In the genomic region with DNA sequence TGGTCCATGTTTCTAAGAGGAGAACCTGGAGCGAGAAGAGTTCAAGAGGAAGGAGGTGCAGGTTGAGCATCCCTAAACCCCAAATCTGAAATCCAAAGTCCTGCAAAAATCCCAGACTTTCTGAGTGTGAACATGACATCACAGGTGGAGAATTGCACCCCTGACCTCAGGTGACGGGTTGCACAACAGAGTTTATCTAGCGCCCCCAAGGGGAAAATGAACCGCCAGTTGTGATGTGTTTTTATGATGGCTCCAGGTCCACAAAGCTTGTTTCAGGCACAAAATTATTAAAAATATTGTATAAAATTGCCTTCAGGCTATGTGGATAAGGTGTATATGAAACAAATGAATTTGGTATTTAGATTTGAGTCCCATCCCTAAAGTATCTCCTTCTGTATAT, we compare ENCODE assay signal across 26 cellular contexts.
"Had no signal": no experiment of that assay in that cellular context is flagged by ENCODE, and none has a peak within 500 bp of the region (broad histone marks: within the 10 kb centered on the region; RNA-seq: fewer than 3 reads in every experiment).

No MANE protein-coding gene starts in this region.

- H3K36me3 ChIP-seq: ascending aorta, cardiac muscle cell, WERI-Rb-1 had no signal

- H3K27ac Mint-ChIP-seq: activated CD4-positive, alpha-beta T cell treated with anti-CD3 and anti-CD28 coated beads for 36 hours; activated CD4-positive, alpha-beta T cell treated with anti-CD3 and anti-CD28 coated beads, Interleukin-2, amount 10 ng/mL, durations not matched to agents 7 days and 5 days; activated CD8-positive, alpha-beta T cell treated with anti-CD3 and anti-CD28 coated beads, Interleukin-2, amount 10 ng/mL, durations not matched to agents 7 days and 5 days; activated naive CD4-positive, alpha-beta T cell treated with anti-CD3 and anti-CD28 coated beads, Interleukin-2, amount 50 U/mL, for 24 hours; activated naive CD8-positive, alpha-beta T cell treated with anti-CD3 and anti-CD28 coated beads, Interleukin-2, amount 10 ng/mL, durations not matched to agents 7 days and 5 days; activated T-cell treated with anti-CD3 and anti-CD28 coated beads, Interleukin-2, amount 50 U/mL, for 24 hours; activated T-helper 2 cell treated with anti-CD3 and anti-CD28 coated beads, Interferon-gamma antibody, Interleukin-2, Interleukin-4, amounts not matched to agents 10 μg/mL and 5 μg/mL and 100 μg/mL, durations not matched to agents 14 hours and 24 hours and 36 hours had no signal

- H3K27me3 Mint-ChIP-seq: activated CD4-positive, alpha-beta T cell treated with anti-CD3 and anti-CD28 coated beads for 36 hours; activated CD4-positive, alpha-beta T cell treated with anti-CD3 and anti-CD28 coated beads, Interleukin-2, amount 10 ng/mL, durations not matched to agents 7 days and 5 days; activated naive CD4-positive, alpha-beta T cell treated with anti-CD3 and anti-CD28 coated beads, Interleukin-2, amount 50 U/mL, for 24 hours; activated T-cell treated with anti-CD3 and anti-CD28 coated beads, Interleukin-2, amount 50 U/mL, for 24 hours; central memory CD8-positive, alpha-beta T cell had no signal

- ATAC-seq: activated CD4-positive, alpha-beta T cell treated with anti-CD3 and anti-CD28 coated beads for 36 hours; activated CD4-positive, CD25-positive, alpha-beta regulatory T cell treated with anti-CD3 and anti-CD28 coated beads, Interleukin-2, amount 50 U/mL, for 24 hours; activated CD8-positive, alpha-beta T cell treated with anti-CD3 and anti-CD28 coated beads, Interleukin-2, amount 10 ng/mL, durations not matched to agents 7 days and 5 days had no signal

- H3K4me3 Mint-ChIP-seq: activated CD4-positive, alpha-beta T cell treated with anti-CD3 and anti-CD28 coated beads for 36 hours; activated CD4-positive, alpha-beta T cell treated with anti-CD3 and anti-CD28 coated beads, Interleukin-2, amount 10 ng/mL, durations not matched to agents 7 days and 5 days; activated CD8-positive, alpha-beta T cell treated with anti-CD3 and anti-CD28 coated beads, Interleukin-2, amount 10 ng/mL, durations not matched to agents 7 days and 5 days; activated naive CD4-positive, alpha-beta T cell treated with anti-CD3 and anti-CD28 coated beads, Interleukin-2, amount 50 U/mL, for 24 hours; activated naive CD8-positive, alpha-beta T cell treated with anti-CD3 and anti-CD28 coated beads, Interleukin-2, amount 10 ng/mL, durations not matched to agents 7 days and 5 days; activated T-cell treated with anti-CD3 and anti-CD28 coated beads, Interleukin-2, amount 50 U/mL, for 24 hours; central memory CD8-positive, alpha-beta T cell had no signal

- H3K27me3 ChIP-seq: ascending aorta, cardiac muscle cell had no signal

- H3K27ac ChIP-seq: ascending aorta, cardiac muscle cell, KMS-11, PC-9, RWPE1, WERI-Rb-1 had no signal

- H3K4me3 ChIP-seq: ascending aorta, cardiac muscle cell, PC-9 had no signal

- H3K4me1 ChIP-seq: ascending aorta had no signal

- H2AFZ ChIP-seq: PC-9 had no signal

- H3K36me3 Mint-ChIP-seq: activated naive CD4-positive, alpha-beta T cell treated with anti-CD3 and anti-CD28 coated beads, Interleukin-2, amount 50 U/mL, for 24 hours; activated naive CD8-positive, alpha-beta T cell treated with anti-CD3 and anti-CD28 coated beads, Interleukin-2, amount 10 ng/mL, durations not matched to agents 7 days and 5 days had no signal

- H3K4me2 ChIP-seq: KMS-11, PC-9 had no signal

- DNase-seq: activated CD4-positive, alpha-beta T cell treated with anti-CD3 and anti-CD28 coated beads for 36 hours; activated CD4-positive, alpha-beta T cell treated with anti-CD3 and anti-CD28 coated beads, Interleukin-2, amount 10 ng/mL, durations not matched to agents 7 days and 5 days; activated CD4-positive, alpha-beta T cell treated with anti-CD3 and anti-CD28 coated beads, Interleukin-2, amount 50 U/mL, for 48 hours; activated CD8-positive, alpha-beta T cell treated with anti-CD3 and anti-CD28 coated beads, Interleukin-2, amount 10 ng/mL, durations not matched to agents 7 days and 5 days; activated gamma-delta T cell; activated naive CD4-positive, alpha-beta T cell treated with Interleukin-2 at 50 U/mL for 16 hours; activated naive CD8-positive, alpha-beta T cell treated with anti-CD3 and anti-CD28 coated beads, Interleukin-2, amount 10 ng/mL, durations not matched to agents 7 days and 5 days; activated T-cell treated with anti-CD3 and anti-CD28 coated beads, Interleukin-2, amount 50 U/mL, for 24 hours; amygdala; MM.1S; MV-4-11; NCI-H1417 treated with DMSO at 0.1 percent for 48 hours; NCI-H187 treated with DMSO at 0.1 percent for 48 hours; NCI-H526; PC-9; Right ventricle myocardium superior; T1000; WERI-Rb-1 had no signal

- H3K4me1 Mint-ChIP-seq: activated CD4-positive, alpha-beta T cell treated with anti-CD3 and anti-CD28 coated beads for 36 hours; activated CD4-positive, alpha-beta T cell treated with anti-CD3 and anti-CD28 coated beads, Interleukin-2, amount 10 ng/mL, durations not matched to agents 7 days and 5 days; activated naive CD4-positive, alpha-beta T cell treated with anti-CD3 and anti-CD28 coated beads, Interleukin-2, amount 50 U/mL, for 24 hours; activated naive CD8-positive, alpha-beta T cell treated with anti-CD3 and anti-CD28 coated beads, Interleukin-2, amount 10 ng/mL, durations not matched to agents 7 days and 5 days; central memory CD8-positive, alpha-beta T cell had no signal

- H3K9me3 ChIP-seq: ascending aorta had no signal
